In genomic region chr1:85280636-85281035, GRCh38 we compare ENCODE assay signal across 27 cellular contexts.
"Had no signal": no experiment of that assay in that cellular context is flagged by ENCODE, and none has a peak within 500 bp of the region (broad histone marks: within the 10 kb centered on the region; RNA-seq: fewer than 3 reads in every experiment).

No MANE protein-coding gene starts in this region.

- H3K27me3 ChIP-seq: adrenal gland, breast epithelium, Peyer's patch, SJSA1 had no signal

- H3K27me3 Mint-ChIP-seq: activated CD8-positive, alpha-beta T cell treated with anti-CD3 and anti-CD28 coated beads for 36 hours had no signal

- H3K4me3 ChIP-seq: adrenal gland, breast epithelium, Peyer's patch, SJSA1 had no signal

- H3K36me3 ChIP-seq: adrenal gland, breast epithelium, Peyer's patch, SJSA1 had no signal

- H3K9me3 ChIP-seq: adrenal gland, breast epithelium, Peyer's patch, SJSA1 had no signal

- H3K4me1 ChIP-seq: breast epithelium had no signal

- ATAC-seq: activated CD4-positive, CD25-positive, alpha-beta regulatory T cell treated with anti-CD3 and anti-CD28 coated beads, Interleukin-2, amount 50 U/mL, for 24 hours; activated CD8-positive, alpha-beta T cell treated with anti-CD3 and anti-CD28 coated beads for 36 hours; activated T-cell treated with anti-CD3 and anti-CD28 coated beads, Interleukin-2, amount 50 U/mL, for 72 hours; SK-N-SH treated with all-trans-retinoic acid at 6 μM for 48 hours had no signal

- DNase-seq: activated CD4-positive, alpha-beta T cell treated with anti-CD3 and anti-CD28 coated beads for 4 hours; activated CD8-positive, alpha-beta memory T cell treated with anti-CD3 and anti-CD28 coated beads, Interleukin-2, amount 50 U/mL, for 4 hours; activated CD8-positive, alpha-beta T cell treated with anti-CD3 and anti-CD28 coated beads for 36 hours; activated naive CD4-positive, alpha-beta T cell treated with anti-CD3 and anti-CD28 coated beads, Interleukin-2, amount 50 U/mL, for 16 hours; activated naive CD8-positive, alpha-beta T cell treated with anti-CD3 and anti-CD28 coated beads, Interleukin-2, amount 10 ng/mL, durations not matched to agents 7 days and 5 days; activated T-cell treated with anti-CD3 and anti-CD28 coated beads, Interleukin-2, amount 50 U/mL, for 72 hours; adrenal gland; anterior cingulate cortex; caudate nucleus; Karpas-422; MM.1S; NCI-H1105; NCI-H1436; NCI-H1694 treated with DMSO at 0.1 percent for 48 hours; NCI-H2029 treated with DMSO at 0.1 percent for 48 hours; NCI-H510A treated with DMSO at 0.1 percent for 48 hours; NCI-H69; NK-92 treated with Interleukin-12 subunit alpha and Interleukin-12 subunit beta, amount 100 ng/mL, for 24 hours; OCI-M1; Peyer's patch; SHP77; SW 1271 had no signal

- H3K9me3 Mint-ChIP-seq: activated CD8-positive, alpha-beta T cell treated with anti-CD3 and anti-CD28 coated beads for 36 hours; activated naive CD8-positive, alpha-beta T cell treated with anti-CD3 and anti-CD28 coated beads, Interleukin-2, amount 10 ng/mL, durations not matched to agents 7 days and 5 days; activated T-cell treated with anti-CD3 and anti-CD28 coated beads, Interleukin-2, amount 50 U/mL, for 72 hours; activated T-helper 2 cell treated with anti-CD3 and anti-CD28 coated beads, Interferon-gamma antibody, Interleukin-2, Interleukin-4, amounts not matched to agents 10 μg/mL and 5 μg/mL and 100 μg/mL, durations not matched to agents 14 hours and 24 hours and 36 hours had no signal

- H3K27ac Mint-ChIP-seq: activated CD8-positive, alpha-beta T cell treated with anti-CD3 and anti-CD28 coated beads for 36 hours; activated naive CD8-positive, alpha-beta T cell treated with anti-CD3 and anti-CD28 coated beads, Interleukin-2, amount 10 ng/mL, durations not matched to agents 7 days and 5 days; activated T-cell treated with anti-CD3 and anti-CD28 coated beads, Interleukin-2, amount 50 U/mL, for 72 hours; activated T-helper 2 cell treated with anti-CD3 and anti-CD28 coated beads, Interferon-gamma antibody, Interleukin-2, Interleukin-4, amounts not matched to agents 10 μg/mL and 5 μg/mL and 100 μg/mL, durations not matched to agents 14 hours and 24 hours and 36 hours had no signal

- H3K4me3 Mint-ChIP-seq: activated CD8-positive, alpha-beta T cell treated with anti-CD3 and anti-CD28 coated beads for 36 hours; activated naive CD8-positive, alpha-beta T cell treated with anti-CD3 and anti-CD28 coated beads, Interleukin-2, amount 10 ng/mL, durations not matched to agents 7 days and 5 days; activated T-cell treated with anti-CD3 and anti-CD28 coated beads, Interleukin-2, amount 50 U/mL, for 72 hours had no signal

- H3K27ac ChIP-seq: breast epithelium, Peyer's patch, SJSA1 had no signal

- H3K36me3 Mint-ChIP-seq: activated naive CD8-positive, alpha-beta T cell treated with anti-CD3 and anti-CD28 coated beads, Interleukin-2, amount 10 ng/mL, durations not matched to agents 7 days and 5 days had no signal
